10 cellular contexts compared by ENCODE assay signal in genomic region chr18:59067873-59068272, GRCh38.
DNase-seq lines count a peak whose midpoint lies in the region; ATAC-seq, FAIRE-seq and TF ChIP-seq lines count a peak whose summit lies in the region.
"Had no signal": no experiment of that assay in that cellular context is flagged by ENCODE, and none has a peak within 500 bp of the region (broad histone marks: within the 10 kb centered on the region; RNA-seq: fewer than 3 reads in every experiment).

No MANE protein-coding gene starts in this region.

- no peak overlapping the region for H3K4me3 ChIP-seq in endothelial cell of umbilical vein (replicated peaks in 1 of 3; ENCODE audit: insufficient read depth in 1 of 3, low read depth in 1 of 3, low read length in 3 of 3)
- H3K4me3 ChIP-seq: pancreas had no signal

- POLR2A ChIA-PET in endothelial cell of umbilical vein (lab: Charles Lee), result interaction anchor here (0.6 kb wide), 1 partner anchor 577 kb away, joined by 3 read pairs; no protein-coding TSS in a partner anchor

- peak; percentile 37 for FAIRE-seq in endothelial cell of umbilical vein (lab: Jason Lieb, UNC)
- FAIRE-seq: G401.6, pancreas had no signal

- peak; percentile 65 for DNase-seq in activated effector memory CD4-positive, alpha-beta T cell treated with anti-CD3 and anti-CD28 coated beads, Interleukin-2, amount 50 U/mL, for 16 hours
- no peak for DNase-seq in activated effector memory CD4-positive, alpha-beta T cell treated with Interleukin-2 at 50 U/mL for 16 hours
- DNase-seq in NAMALWA (ENCODE audit: low spot score) (peak; percentile 59), endothelial cell of umbilical vein (ENCODE audit: low read depth, low spot score) (peak; percentile 33), natural killer cell (no peak)
- DNase-seq in stimulated activated CD8-positive, alpha-beta memory T cell treated with anti-CD3 and anti-CD28 coated beads, Interleukin-4, amount 100 ng/mL, for 48 hours, result peak; percentile 38
- DNase-seq: pancreas had no signal

- peaks cover 0 to 4% of the 10 kb centered on the region in 2 experiments for H3K27me3 ChIP-seq in endothelial cell of umbilical vein (ENCODE audit: control insufficient read depth in 2 of 2, insufficient read depth in 2 of 2, low read length in 2 of 2)
- H3K27me3 ChIP-seq: pancreas had no signal

- no peaks in the 10 kb centered on the region for H3K9me3 Mint-ChIP-seq in natural killer cell

- H3K9me1 ChIP-seq in endothelial cell of umbilical vein (replicated peaks; ENCODE audit: control insufficient read depth, extremely low read depth, insufficient read depth, low read length), result no peaks in the 10 kb centered on the region

- no peak overlapping the region for H3K4me2 ChIP-seq in endothelial cell of umbilical vein (ENCODE audit: insufficient read depth, low read length)

- no peaks in the 10 kb centered on the region for H3K36me3 ChIP-seq in endothelial cell of umbilical vein (ENCODE audit: control insufficient read depth in 2 of 2, extremely low read depth in 1 of 2, insufficient read depth in 2 of 2, low read length in 2 of 2)
- H3K36me3 ChIP-seq: pancreas had no signal

- H3K4me1 Mint-ChIP-seq in natural killer cell, result no peaks in the 10 kb centered on the region

- no peak overlapping the region for H3K4me3 Mint-ChIP-seq in natural killer cell

- H3K9ac ChIP-seq in endothelial cell of umbilical vein (replicated peaks; ENCODE audit: extremely low read depth, insufficient read depth, low read length), result no peak overlapping the region

- no peak for ATAC-seq in natural killer cell
- no peak for ATAC-seq in HG03354 (IDR thresholded peaks at IDR 0.05; ENCODE audit: poor library complexity, severe bottlenecking, unreplicated experiment)
- no peak for ATAC-seq in HG03571 (IDR thresholded peaks at IDR 0.05; ENCODE audit: unreplicated experiment)

- dilution Hi-C loops in endothelial cell of umbilical vein (cut with MboI; ENCODE audit: extremely low pct_ligation_motif_present, low sequenced_read_pairs), result loop anchor here (25.0 kb wide), 1 partner anchor 281 kb away; no protein-coding TSS in a partner anchor

- no peak overlapping the region for H3K27ac ChIP-seq in endothelial cell of umbilical vein (ENCODE audit: insufficient read depth, low read depth, low read length)
- H3K27ac ChIP-seq: pancreas had no signal

- no peak overlapping the region for H2AFZ ChIP-seq in endothelial cell of umbilical vein (ENCODE audit: low read depth, low read length)

- peaks cover 4 to 7% of the 10 kb centered on the region in 2 donors for H3K27me3 Mint-ChIP-seq in natural killer cell (ENCODE audit: low read depth in 2 of 2)

- intact Hi-C loops in endothelial cell of umbilical vein (cut with micrococcal nuclease) (no loop called here), natural killer cell (cut with micrococcal nuclease) (no loop called here)

- no peaks in the 10 kb centered on the region for H3K9me3 ChIP-seq in endothelial cell of umbilical vein (replicated peaks; ENCODE audit: control insufficient read depth, insufficient read depth, low read length)
- H3K9me3 ChIP-seq: pancreas had no signal

- no peak for TF ChIP-seq POLR2A in endothelial cell of umbilical vein (IDR thresholded peaks at IDR 0.05; ENCODE audit: low read depth, low read length)

- H3K27ac Mint-ChIP-seq in natural killer cell, result no peak overlapping the region

- no peaks in the 10 kb centered on the region for H3K36me3 Mint-ChIP-seq in natural killer cell

- H3K4me1 ChIP-seq in endothelial cell of umbilical vein (ENCODE audit: control insufficient read depth, extremely low read depth, insufficient read depth, low read length), result no peaks in the 10 kb centered on the region
- H3K4me1 ChIP-seq: pancreas had no signal

- BruUV-seq in endothelial cell of umbilical vein (replicated peaks; lab: Mats Ljungman, UMichigan), result no TSS peak

- CTCF ChIA-PET in endothelial cell of umbilical vein (lab: Charles Lee), result interaction anchor here (18.8 kb wide), 1 partner anchor 293 kb away, joined by 994 read pairs; no protein-coding TSS in a partner anchor

- H4K20me1 ChIP-seq in endothelial cell of umbilical vein (replicated peaks; ENCODE audit: control insufficient read depth, extremely low read depth, insufficient read depth, low read length), result no peaks in the 10 kb centered on the region

- TF ChIP-seq CTCF in endothelial cell of umbilical vein (IDR thresholded peaks at IDR 0.05; ENCODE audit: extremely low read depth in 1 of 2, insufficient read depth in 1 of 2, low read depth in 1 of 2, low read length in 2 of 2) (peak; percentile 50 to 55), natural killer cell (IDR thresholded peaks at IDR 0.05) (no peak)

- no peaks in the 10 kb centered on the region for H3K79me2 ChIP-seq in endothelial cell of umbilical vein (ENCODE audit: control insufficient read depth, insufficient read depth, low read length)

TF ChIP-seq in endothelial cell of umbilical vein, 7 proteins besides CTCF, POLR2A, EP300 and RAD21:
- no peak for TF ChIP-seq EZH2 (IDR thresholded peaks at IDR 0.05; ENCODE audit: borderline replicate concordance, low read depth, low read length, severe bottlenecking)
- TF ChIP-seq JUN (IDR thresholded peaks at IDR 0.05; ENCODE audit: borderline replicate concordance, insufficient read depth, insufficient read length, low read depth), result no peak
- TF ChIP-seq MAX (IDR thresholded peaks at IDR 0.05; ENCODE audit: insufficient read depth, insufficient read length), result no peak
- no peak for TF ChIP-seq GATA2 (IDR thresholded peaks at IDR 0.05; ENCODE audit: insufficient read depth, insufficient read length, low read depth, low read length)
- no peak for TF ChIP-seq FOS (IDR thresholded peaks at IDR 0.05; ENCODE audit: borderline replicate concordance, insufficient read depth, low read length)
- no peak for TF ChIP-seq MYC (IDR thresholded peaks at IDR 0.05; ENCODE audit: low read depth, low read length)
- no peak for TF ChIP-seq POLR2AphosphoS5 (IDR thresholded peaks at IDR 0.05; ENCODE audit: insufficient read depth, low read depth, low read length)

Comparison
In these comparisons a context has a peak if more than half of its experiments do, and no peak if none do; other contexts are left out.
1. DNase-seq: peak in activated effector memory CD4-positive, alpha-beta T cell treated with anti-CD3 and anti-CD28 coated beads, Interleukin-2, amount 50 U/mL, for 16 hours (single experiment), NAMALWA (single experiment), endothelial cell of umbilical vein (single experiment) and stimulated activated CD8-positive, alpha-beta memory T cell treated with anti-CD3 and anti-CD28 coated beads, Interleukin-4, amount 100 ng/mL, for 48 hours (single experiment); none in activated effector memory CD4-positive, alpha-beta T cell treated with Interleukin-2 at 50 U/mL for 16 hours (single experiment) and natural killer cell (single experiment).